8 cellular contexts compared by ENCODE assay signal in genomic region chr4:83010111-83010521, GRCh38. TPM values are rescaled to one million over a fixed set of nuclear protein-coding genes. Genes with fewer than 3 reads are reported as not detected.
DNase-seq lines count a peak whose midpoint lies in the region; ATAC-seq and TF ChIP-seq lines count a peak whose summit lies in the region.

No MANE protein-coding gene starts in this region.

- peak overlapping the region; percentile 92 for H3K4me3 ChIP-seq in HUES48 (ENCODE audit: low read depth, low read length)
- H3K4me3 ChIP-seq in gastrocnemius medialis, result peak overlapping the region; percentile 76 to 94 (median 88)

- CTCF ChIA-PET in CD4-positive, alpha-beta T cell (lab: Charles Lee), result interaction anchor here (1.9 kb wide), 1 partner anchor 26 kb away, joined by 10 read pairs; the partner anchor contains the start of gene COPS4
- CTCF ChIA-PET in HEK293T (lab: Yijun Ruan, JAX), result no interaction called here

- no peak for DNase-seq in CD4-positive, alpha-beta T cell
- no peak for DNase-seq in activated T-helper 1 cell treated with anti-CD3 and anti-CD28 coated beads, Interleukin-12 subunit alpha, Interleukin-12 subunit beta, Interleukin-2, Interleukin-4 antibody, amounts not matched to agents 30 ng/mL and 10 ng/mL and 1 ng/mL, durations not matched to agents 14 hours and 24 hours and 36 hours (ENCODE audit: low spot score)
- peak; percentile 35 for DNase-seq in glomerular visceral epithelial cell (ENCODE audit: extremely low spot score)
- no peak for DNase-seq in gastrocnemius medialis
- no peak for DNase-seq in HEK293T (ENCODE audit: extremely low spot score)

- H3K4me3 Mint-ChIP-seq in CD4-positive, alpha-beta T cell, result peak overlapping the region; percentile 97
- peak overlapping the region; percentile 96 for H3K4me3 Mint-ChIP-seq in activated T-helper 1 cell treated with anti-CD3 and anti-CD28 coated beads, Interleukin-12 subunit alpha, Interleukin-12 subunit beta, Interleukin-2, Interleukin-4 antibody, amounts not matched to agents 30 ng/mL and 10 ng/mL and 1 ng/mL, durations not matched to agents 14 hours and 24 hours and 36 hours

- H3K9me3 Mint-ChIP-seq in CD4-positive, alpha-beta T cell, result no peaks in the 10 kb centered on the region
- no peaks in the 10 kb centered on the region for H3K9me3 Mint-ChIP-seq in activated T-helper 1 cell treated with anti-CD3 and anti-CD28 coated beads, Interleukin-12 subunit alpha, Interleukin-12 subunit beta, Interleukin-2, Interleukin-4 antibody, amounts not matched to agents 30 ng/mL and 10 ng/mL and 1 ng/mL, durations not matched to agents 14 hours and 24 hours and 36 hours

- no peaks in the 10 kb centered on the region for H3K27me3 ChIP-seq in CD4-positive, alpha-beta T cell (ENCODE audit: control insufficient read depth, insufficient read depth, low read length)
- H3K27me3 ChIP-seq in HUES48 (ENCODE audit: control insufficient read depth, insufficient read depth, low read length) (peaks cover 21% of the 10 kb centered on the region), gastrocnemius medialis (no peaks in the 10 kb centered on the region)

- H3K36me3 Mint-ChIP-seq in CD4-positive, alpha-beta T cell (ENCODE audit: low read depth), result peaks cover 17% of the 10 kb centered on the region
- H3K36me3 Mint-ChIP-seq in activated T-helper 1 cell treated with anti-CD3 and anti-CD28 coated beads, Interleukin-12 subunit alpha, Interleukin-12 subunit beta, Interleukin-2, Interleukin-4 antibody, amounts not matched to agents 30 ng/mL and 10 ng/mL and 1 ng/mL, durations not matched to agents 14 hours and 24 hours and 36 hours (ENCODE audit: low read depth), result peaks cover 3% of the 10 kb centered on the region

- intact Hi-C loops in CD4-positive, alpha-beta T cell (cut with DNase I, micrococcal nuclease), result loop anchor here (2.0 to 10.0 kb wide), 6 partner anchors 109 to 638 kb away; partner anchors contain the start of genes HNRNPD (in 2 of the 2), SEC31A (in 2 of the 2), ABRAXAS1 (in 1 of the 2) and THAP9 (in 1 of the 2)
- intact Hi-C loops in activated T-helper 1 cell treated with anti-CD3 and anti-CD28 coated beads, Interleukin-12 subunit alpha, Interleukin-12 subunit beta, Interleukin-2, Interleukin-4 antibody, amounts not matched to agents 30 ng/mL and 10 ng/mL and 1 ng/mL, durations not matched to agents 14 hours and 24 hours and 36 hours (cut with micrococcal nuclease), result loop anchor here (1.0 to 10.0 kb wide), 8 partner anchors 21 to 1535 kb away; partner anchors contain the start of genes ABRAXAS1, ENOPH1, HNRNPDL and RASGEF1B
- intact Hi-C loops in gastrocnemius medialis (cut with DNase I; ENCODE audit: low total_unique reads), result loop anchor here (1.0 to 5.0 kb wide), 3 partner anchors 102 to 272 kb away; partner anchors contain the start of genes COQ2 and PLAC8

- peak overlapping the region; percentile 85 for H3K9ac ChIP-seq in HUES48 (ENCODE audit: low read depth, low read length)

- ATAC-seq in CD4-positive, alpha-beta T cell (ENCODE audit: poor library complexity), result peak; percentile 8
- ATAC-seq in gastrocnemius medialis (no peak), GM21390 (IDR thresholded peaks at IDR 0.05; ENCODE audit: unreplicated experiment) (no peak), HG03097 (IDR thresholded peaks at IDR 0.05; ENCODE audit: low FRiP score, unreplicated experiment) (no peak)

- H3K9me3 ChIP-seq in CD4-positive, alpha-beta T cell (ENCODE audit: control insufficient read depth, low read length), result no peaks in the 10 kb centered on the region
- H3K9me3 ChIP-seq in HUES48 (ENCODE audit: control insufficient read depth, insufficient read depth, low read length) (no peaks in the 10 kb centered on the region), gastrocnemius medialis (no peaks in the 10 kb centered on the region)

- H3K27ac ChIP-seq in CD4-positive, alpha-beta T cell (ENCODE audit: low read depth, low read length), result peak overlapping the region; percentile 90
- H3K27ac ChIP-seq in HUES48 (ENCODE audit: low read depth, low read length) (peak overlapping the region; percentile 84), gastrocnemius medialis (peak overlapping the region; percentile 90 to 96 (median 94))

- peaks cover 22% of the 10 kb centered on the region; the same call in 1 of the 2 replicates for H3K4me1 ChIP-seq in HUES48 (ENCODE audit: control insufficient read depth, insufficient read depth, low read length)
- peaks cover 27 to 33% of the 10 kb centered on the region in 2 donors for H3K4me1 ChIP-seq in gastrocnemius medialis

- TF ChIP-seq POLR2A in gastrocnemius medialis (IDR thresholded peaks at IDR 0.05), result no peak

- peak overlapping the region; percentile 91 for H3K27ac Mint-ChIP-seq in CD4-positive, alpha-beta T cell
- peak overlapping the region; percentile 90 for H3K27ac Mint-ChIP-seq in activated T-helper 1 cell treated with anti-CD3 and anti-CD28 coated beads, Interleukin-12 subunit alpha, Interleukin-12 subunit beta, Interleukin-2, Interleukin-4 antibody, amounts not matched to agents 30 ng/mL and 10 ng/mL and 1 ng/mL, durations not matched to agents 14 hours and 24 hours and 36 hours

- POLR2A ChIA-PET in CD4-positive, alpha-beta T cell (lab: Charles Lee), result interaction anchor here (1.0 to 5.5 kb wide), 9 partner anchors 11 to 581 kb away, joined by 3 to 156 read pairs (median 5); partner anchors contain the start of genes COPS4, COQ2, HELQ and HNRNPDL
- POLR2A ChIA-PET in HEK293T (lab: Yijun Ruan, JAX), result interaction anchor here (0.8 to 3.8 kb wide), 7 partner anchors 11 to 274 kb away, joined by 3 to 59 read pairs (median 9); partner anchors contain the start of genes COPS4, COQ2 and THAP9

- in situ Hi-C loops in gastrocnemius medialis (cut with MboI; ENCODE audit: low sequenced_read_pairs in 4 of 4), result loop anchor here in 1 of 4 donors (10.0 to 25.0 kb wide), 3 partner anchors 125 to 573 kb away; partner anchors contain the start of genes ENOPH1, HELQ, HNRNPDL and MRPS18C

- H3K27me3 Mint-ChIP-seq in CD4-positive, alpha-beta T cell, result no peaks in the 10 kb centered on the region
- H3K27me3 Mint-ChIP-seq in activated T-helper 1 cell treated with anti-CD3 and anti-CD28 coated beads, Interleukin-12 subunit alpha, Interleukin-12 subunit beta, Interleukin-2, Interleukin-4 antibody, amounts not matched to agents 30 ng/mL and 10 ng/mL and 1 ng/mL, durations not matched to agents 14 hours and 24 hours and 36 hours (ENCODE audit: insufficient read depth), result no peaks in the 10 kb centered on the region

- H3K4me1 Mint-ChIP-seq in CD4-positive, alpha-beta T cell (ENCODE audit: low read depth), result peaks cover 72% of the 10 kb centered on the region
- H3K4me1 Mint-ChIP-seq in activated T-helper 1 cell treated with anti-CD3 and anti-CD28 coated beads, Interleukin-12 subunit alpha, Interleukin-12 subunit beta, Interleukin-2, Interleukin-4 antibody, amounts not matched to agents 30 ng/mL and 10 ng/mL and 1 ng/mL, durations not matched to agents 14 hours and 24 hours and 36 hours (ENCODE audit: low read depth), result peaks cover 57% of the 10 kb centered on the region

- no peak for TF ChIP-seq CTCF in CD4-positive, alpha-beta T cell (IDR thresholded peaks at IDR 0.05)
- no peak for TF ChIP-seq CTCF in gastrocnemius medialis (IDR thresholded peaks at IDR 0.05 in 4 of 5, conservative IDR thresholded peaks at IDR 0.05 in 1 of 5)

- H3K36me3 ChIP-seq in HUES48 (ENCODE audit: control insufficient read depth, insufficient read depth, low read length) (no peaks in the 10 kb centered on the region), gastrocnemius medialis (no peaks in the 10 kb centered on the region)

TF ChIP-seq in HEK293T, 16 proteins besides CTCF, POLR2A, EP300 and RAD21:
- TF ChIP-seq SP1 (IDR thresholded peaks at IDR 0.05) (no peak), ELF4 (IDR thresholded peaks at IDR 0.05) (no peak), ZNF384 (IDR thresholded peaks at IDR 0.05) (no peak), HDGF (IDR thresholded peaks at IDR 0.05; ENCODE audit: borderline replicate concordance) (no peak), SUZ12 (IDR thresholded peaks at IDR 0.05) (no peak), BHLHE40 (IDR thresholded peaks at IDR 0.05; ENCODE audit: borderline replicate concordance) (no peak), FOXA1 (IDR thresholded peaks at IDR 0.05) (no peak), FOXM1 (IDR thresholded peaks at IDR 0.05; ENCODE audit: borderline replicate concordance) (no peak), L3MBTL2 (conservative IDR thresholded peaks at IDR 0.05) (no peak)

RNA-seq across cellular contexts. Expression of gene LIN54, which starts 0.5 kb away (rescaled TPM):
- total RNA-seq in CD4-positive, alpha-beta T cell, result 10 to 100 TPM; 11.0 to 12.1 TPM
- 26.6 and 29.3 TPM in 2 replicates for total RNA-seq in activated T-helper 1 cell treated with anti-CD3 and anti-CD28 coated beads, Interleukin-12 subunit alpha, Interleukin-12 subunit beta, Interleukin-2, Interleukin-4 antibody, amounts not matched to agents 30 ng/mL and 10 ng/mL and 1 ng/mL, durations not matched to agents 14 hours and 24 hours and 36 hours
- total RNA-seq in gastrocnemius medialis, result 10 to 100 TPM; 12.0 to 25.0 (median 14.5) TPM

RNA-seq across cellular contexts. Expression of gene COPS4, which starts 24.9 kb away (rescaled TPM):
- total RNA-seq in CD4-positive, alpha-beta T cell, result 10 to 100 TPM; 26.0 to 27.6 TPM
- 35.8 and 38.8 TPM in 2 replicates for total RNA-seq in activated T-helper 1 cell treated with anti-CD3 and anti-CD28 coated beads, Interleukin-12 subunit alpha, Interleukin-12 subunit beta, Interleukin-2, Interleukin-4 antibody, amounts not matched to agents 30 ng/mL and 10 ng/mL and 1 ng/mL, durations not matched to agents 14 hours and 24 hours and 36 hours
- total RNA-seq in gastrocnemius medialis, result 100 to 1,000 TPM in 2 of 4 donors, 10 to 100 TPM in 2; 67.9 to 151 (median 91.9) TPM
